In genomic region chr7:140640727-140641531, GRCh38 we compare ENCODE assay signal across 8 cellular contexts. TPM values are rescaled to one million over a fixed set of nuclear protein-coding genes. Genes with fewer than 3 reads are reported as not detected.
DNase-seq lines count a peak whose midpoint lies in the region; ATAC-seq and TF ChIP-seq lines count a peak whose summit lies in the region.

A gene with protein sequence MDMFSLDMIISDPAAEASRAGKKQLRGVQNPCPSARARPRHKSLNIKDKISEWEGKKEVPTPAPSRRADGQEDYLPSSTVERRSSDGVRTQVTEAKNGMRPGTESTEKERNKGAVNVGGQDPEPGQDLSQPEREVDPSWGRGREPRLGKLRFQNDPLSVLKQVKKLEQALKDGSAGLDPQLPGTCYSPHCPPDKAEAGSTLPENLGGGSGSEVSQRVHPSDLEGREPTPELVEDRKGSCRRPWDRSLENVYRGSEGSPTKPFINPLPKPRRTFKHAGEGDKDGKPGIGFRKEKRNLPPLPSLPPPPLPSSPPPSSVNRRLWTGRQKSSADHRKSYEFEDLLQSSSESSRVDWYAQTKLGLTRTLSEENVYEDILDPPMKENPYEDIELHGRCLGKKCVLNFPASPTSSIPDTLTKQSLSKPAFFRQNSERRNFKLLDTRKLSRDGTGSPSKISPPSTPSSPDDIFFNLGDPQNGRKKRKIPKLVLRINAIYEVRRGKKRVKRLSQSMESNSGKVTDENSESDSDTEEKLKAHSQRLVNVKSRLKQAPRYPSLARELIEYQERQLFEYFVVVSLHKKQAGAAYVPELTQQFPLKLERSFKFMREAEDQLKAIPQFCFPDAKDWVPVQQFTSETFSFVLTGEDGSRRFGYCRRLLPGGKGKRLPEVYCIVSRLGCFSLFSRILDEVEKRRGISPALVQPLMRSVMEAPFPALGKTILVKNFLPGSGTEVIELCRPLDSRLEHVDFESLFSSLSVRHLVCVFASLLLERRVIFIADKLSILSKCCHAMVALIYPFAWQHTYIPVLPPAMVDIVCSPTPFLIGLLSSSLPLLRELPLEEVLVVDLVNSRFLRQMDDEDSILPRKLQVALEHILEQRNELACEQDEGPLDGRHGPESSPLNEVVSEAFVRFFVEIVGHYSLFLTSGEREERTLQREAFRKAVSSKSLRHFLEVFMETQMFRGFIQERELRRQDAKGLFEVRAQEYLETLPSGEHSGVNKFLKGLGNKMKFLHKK (minus strand): TSS chr7:140640813. CDS start chr7:140602397, 38,416 bp downstream.

- no peaks in the 10 kb centered on the region for H3K9me3 Mint-ChIP-seq in stimulated activated effector memory CD8-positive, alpha-beta T cell treated with anti-CD3 and anti-CD28 coated beads, Interleukin-12 subunit alpha, Interleukin-12 subunit beta, amount 100 ng/mL, for 72 hours

- H3K4me1 Mint-ChIP-seq in stimulated activated effector memory CD8-positive, alpha-beta T cell treated with anti-CD3 and anti-CD28 coated beads, Interleukin-12 subunit alpha, Interleukin-12 subunit beta, amount 100 ng/mL, for 72 hours, result peaks cover 20% of the 10 kb centered on the region

- H3K4me3 ChIP-seq in dorsolateral prefrontal cortex, result peak within 1 kb of the TSS; percentile 57 to 85 (median 72)

- intact Hi-C loops in dorsolateral prefrontal cortex (cut with DNase I), result loop anchor here in 1 of 2 donors (5.0 kb wide), 1 partner anchor 34 kb away; no protein-coding TSS in a partner anchor

- H3K36me3 Mint-ChIP-seq in stimulated activated effector memory CD8-positive, alpha-beta T cell treated with anti-CD3 and anti-CD28 coated beads, Interleukin-12 subunit alpha, Interleukin-12 subunit beta, amount 100 ng/mL, for 72 hours, result no peaks in the 10 kb centered on the region

- peak in 1 of 56 donors; percentile 8 for TF ChIP-seq CTCF in dorsolateral prefrontal cortex (IDR thresholded peaks at IDR 0.05 in 54 of 56, conservative IDR thresholded peaks at IDR 0.05 in 2 of 56; ENCODE audit: low read depth in 1 of 56, partially characterized antibody in 56 of 56)

- peak within 1 kb of the TSS in 58 of 59 donors; percentile 2 to 93 (median 85) for H3K27ac ChIP-seq in dorsolateral prefrontal cortex

- DNase-seq in stimulated activated CD4-positive, alpha-beta T cell treated with anti-CD3 and anti-CD28 coated beads, Interleukin-4, amount 100 ng/mL, for 1 hour, result peak; percentile 13
- no peak for DNase-seq in stimulated activated CD4-positive, alpha-beta T cell treated with anti-CD3 and anti-CD28 coated beads, Interleukin-2, amount 100 ng/mL, for 48 hours
- peak; percentile 84 for DNase-seq in RPMI7951 (ENCODE audit: low read depth)
- peak; percentile 70 to 88 (median 78) for DNase-seq in dorsolateral prefrontal cortex
- DNase-seq in left kidney (ENCODE audit: low read depth, low spot score), result peak; percentile 96
- no peak for DNase-seq in stimulated activated effector memory CD8-positive, alpha-beta T cell treated with anti-CD3 and anti-CD28 coated beads, Interleukin-12 subunit alpha, Interleukin-12 subunit beta, amount 100 ng/mL, for 72 hours (ENCODE audit: low spot score in 2 of 2)
- no peak for DNase-seq in GOT3 (lab: John Stamatoyannopoulos, UW)

- no peak within 1 kb of the TSS for H3K27ac Mint-ChIP-seq in stimulated activated effector memory CD8-positive, alpha-beta T cell treated with anti-CD3 and anti-CD28 coated beads, Interleukin-12 subunit alpha, Interleukin-12 subunit beta, amount 100 ng/mL, for 72 hours

- ATAC-seq in stimulated activated effector memory CD8-positive, alpha-beta T cell treated with anti-CD3 and anti-CD28 coated beads, Interleukin-12 subunit alpha, Interleukin-12 subunit beta, amount 100 ng/mL, for 72 hours, result peak; percentile 27
- no peak for ATAC-seq in GM18868 (IDR thresholded peaks at IDR 0.05; ENCODE audit: unreplicated experiment)

- peak within 1 kb of the TSS; percentile 72 for H3K4me3 Mint-ChIP-seq in stimulated activated effector memory CD8-positive, alpha-beta T cell treated with anti-CD3 and anti-CD28 coated beads, Interleukin-12 subunit alpha, Interleukin-12 subunit beta, amount 100 ng/mL, for 72 hours

- peaks cover 0 to 8% (median 0%) of the 10 kb centered on the region in 45 donors for H3K27me3 ChIP-seq in dorsolateral prefrontal cortex

RNA-seq across cellular contexts. Expression of the gene that starts here (rescaled TPM):
- 26.9 and 29.6 TPM in 2 replicates for total RNA-seq in RPMI7951 (2014; rRNA removed; shearing (Covaris generic))
- total RNA-seq in dorsolateral prefrontal cortex, result 10 to 100 TPM; 19.7 to 79.9 (median 34.1) TPM

Comparison
In these comparisons a context has a peak if more than half of its experiments do, and no peak if none do; other contexts are left out.
1. DNase-seq: peak in stimulated activated CD4-positive, alpha-beta T cell treated with anti-CD3 and anti-CD28 coated beads, Interleukin-4, amount 100 ng/mL, for 1 hour (single experiment), RPMI7951 (single experiment), dorsolateral prefrontal cortex (10 of 10) and left kidney (single experiment); none in stimulated activated CD4-positive, alpha-beta T cell treated with anti-CD3 and anti-CD28 coated beads, Interleukin-2, amount 100 ng/mL, for 48 hours (0 of 2), stimulated activated effector memory CD8-positive, alpha-beta T cell treated with anti-CD3 and anti-CD28 coated beads, Interleukin-12 subunit alpha, Interleukin-12 subunit beta, amount 100 ng/mL, for 72 hours (0 of 2) and GOT3 (single experiment).